20 cellular contexts compared by ENCODE assay signal in genomic region chr2:119248311-119248710, GRCh38. TPM values are rescaled to one million over a fixed set of nuclear protein-coding genes. Genes with fewer than 3 reads are reported as not detected.
DNase-seq lines count a peak whose midpoint lies in the region; ATAC-seq, FAIRE-seq and TF ChIP-seq lines count a peak whose summit lies in the region.
"Had no signal": no experiment of that assay in that cellular context is flagged by ENCODE, and none has a peak within 500 bp of the region (broad histone marks: within the 10 kb centered on the region; RNA-seq: fewer than 3 reads in every experiment).

No MANE protein-coding gene starts in this region.

- TF ChIP-seq EP300 in K562 (IDR thresholded peaks at IDR 0.05; ENCODE audit: low read length), result no peak

- in situ Hi-C loops in K562 (cut with MboI), result no loop called here

- H2AFZ ChIP-seq in K562 (ENCODE audit: low read depth, low read length), result no peak overlapping the region

- 80% methylated on average over 6 of the region's 7 CpGs for WGBS in K562 (ENCODE audit: insufficient coverage, low coverage, missing lambda C conversion rate)

- intact Hi-C loops in MCF 10A (cut with micrococcal nuclease), result no loop called here
- intact Hi-C loops in breast epithelium (cut with DNase I; ENCODE audit: low total_unique reads), result loop anchor here (5.0 kb wide), 1 partner anchor 1314 kb away; no protein-coding TSS in a partner anchor
- intact Hi-C loops in K562 (cut with micrococcal nuclease), result no loop called here

- peaks cover 35% of the 10 kb centered on the region for H3K4me1 Mint-ChIP-seq in MCF 10A (ENCODE audit: insufficient read depth, unreplicated experiment)
- H3K4me1 Mint-ChIP-seq in activated CD8-positive, alpha-beta memory T cell treated with anti-CD3 and anti-CD28 coated beads, Interleukin-2, amount 10 ng/mL, durations not matched to agents 7 days and 5 days, result no peaks in the 10 kb centered on the region
- H3K4me1 Mint-ChIP-seq: stimulated activated memory B cell treated with anti-CD40 and anti-IgM and Interleukin-4, amounts not matched to agents 10 μg/mL and 1 μg/mL and 100 μg/mL, for 72 hours had no signal

- no peak overlapping the region for H3K4me2 ChIP-seq in K562 (ENCODE audit: insufficient read depth, low read length)
- H3K4me2 ChIP-seq: smooth muscle cell had no signal

- POLR2A ChIA-PET in MCF 10A (lab: Yijun Ruan, JAX) (interaction anchor here (0.8 to 1.6 kb wide), 2 partner anchors 8 to 26 kb away, joined by 3 to 5 read pairs; no protein-coding TSS in a partner anchor), K562 (lab: Yijun Ruan, JAX) (no interaction called here)

- H3K4me3 ChIP-seq in breast epithelium (no peak overlapping the region), K562 (no peak overlapping the region)
- H3K4me3 ChIP-seq: mucosa of descending colon, pancreas, smooth muscle cell had no signal

- peaks cover 38% of the 10 kb centered on the region for H3K36me3 Mint-ChIP-seq in MCF 10A (ENCODE audit: insufficient read depth, unreplicated experiment)
- no peaks in the 10 kb centered on the region for H3K36me3 Mint-ChIP-seq in activated CD8-positive, alpha-beta memory T cell treated with anti-CD3 and anti-CD28 coated beads, Interleukin-2, amount 10 ng/mL, durations not matched to agents 7 days and 5 days
- H3K36me3 Mint-ChIP-seq: CD8-positive, alpha-beta T cell had no signal

- H3K9me3 ChIP-seq in breast epithelium (no peaks in the 10 kb centered on the region), K562 (replicated peaks; ENCODE audit: control insufficient read depth, insufficient read depth, low read depth, low read length) (no peaks in the 10 kb centered on the region)
- H3K9me3 ChIP-seq: mucosa of descending colon, pancreas had no signal

- BruUV-seq in MCF 10A (replicated peaks; lab: Mats Ljungman, UMichigan), result no TSS peak
- no TSS peak for BruUV-seq in K562 (replicated peaks; lab: Mats Ljungman, UMichigan)

- FAIRE-seq in K562 (lab: Jason Lieb, UNC), result no peak
- FAIRE-seq: colon, G401.6, pancreas had no signal

- H3K9me3 Mint-ChIP-seq in MCF 10A (ENCODE audit: unreplicated experiment), result no peaks in the 10 kb centered on the region
- H3K9me3 Mint-ChIP-seq in activated CD8-positive, alpha-beta memory T cell treated with anti-CD3 and anti-CD28 coated beads, Interleukin-2, amount 10 ng/mL, durations not matched to agents 7 days and 5 days (ENCODE audit: low read depth), result no peaks in the 10 kb centered on the region
- H3K9me3 Mint-ChIP-seq: CD8-positive, alpha-beta T cell; stimulated activated memory B cell treated with anti-CD40 and anti-IgM and Interleukin-4, amounts not matched to agents 10 μg/mL and 1 μg/mL and 100 μg/mL, for 72 hours had no signal

- H3K27me3 ChIP-seq in breast epithelium (no peaks in the 10 kb centered on the region), K562 (ENCODE audit: control insufficient read depth in 2 of 2, insufficient read depth in 2 of 2, low read length in 2 of 2) (no peaks in the 10 kb centered on the region)
- H3K27me3 ChIP-seq: pancreas had no signal

- H3K4me1 ChIP-seq in breast epithelium (no peaks in the 10 kb centered on the region), K562 (replicated peaks in 1 of 2; ENCODE audit: control insufficient read depth in 2 of 2, insufficient read depth in 2 of 2, low read length in 2 of 2) (peaks cover 0 to 8% of the 10 kb centered on the region in 2 experiments; a peak in 2 of 5 replicates)
- H3K4me1 ChIP-seq: pancreas had no signal

- H3K9ac ChIP-seq in K562 (ENCODE audit: insufficient read depth in 1 of 2, low read depth in 2 of 2, low read length in 2 of 2), result no peak overlapping the region

- TF ChIP-seq CTCF in MCF 10A (IDR thresholded peaks at IDR 0.05; ENCODE audit: unreplicated experiment) (no peak), breast epithelium (IDR thresholded peaks at IDR 0.05) (no peak), K562 (IDR thresholded peaks at IDR 0.05 in 2 of 3, conservative IDR thresholded peaks at IDR 0.05 in 1 of 3; ENCODE audit: insufficient read depth in 2 of 3, low read depth in 1 of 3, low read length in 3 of 3) (no peak)

- TF ChIP-seq RAD21 in K562 (CRISPR knock-in tag; conservative IDR thresholded peaks at IDR 0.05 in 1 of 2, IDR thresholded peaks at IDR 0.05 in 1 of 2), result no peak

- no peaks in the 10 kb centered on the region for H3K9me1 ChIP-seq in K562 (ENCODE audit: control insufficient read depth, insufficient read depth, low read length)

- H3K4me3 Mint-ChIP-seq in MCF 10A (ENCODE audit: unreplicated experiment), result peak overlapping the region; percentile 3
- no peak overlapping the region for H3K4me3 Mint-ChIP-seq in activated CD8-positive, alpha-beta memory T cell treated with anti-CD3 and anti-CD28 coated beads, Interleukin-2, amount 10 ng/mL, durations not matched to agents 7 days and 5 days
- H3K4me3 Mint-ChIP-seq: CD8-positive, alpha-beta T cell; stimulated activated memory B cell treated with anti-CD40 and anti-IgM and Interleukin-4, amounts not matched to agents 10 μg/mL and 1 μg/mL and 100 μg/mL, for 72 hours had no signal

- H4K20me1 ChIP-seq in K562 (replicated peaks; ENCODE audit: control insufficient read depth, insufficient read depth, low read length), result no peaks in the 10 kb centered on the region; the same call in 1 of the 2 replicates

- CTCF ChIA-PET in MCF 10A (lab: Yijun Ruan, JAX) (interaction anchor here (0.6 to 1.5 kb wide), 5 partner anchors 10 to 41 kb away, joined by 3 to 6 read pairs (median 3); no protein-coding TSS in a partner anchor), K562 (lab: Yijun Ruan, JAX; ENCODE audit: low intra/inter-chr PET ratio) (no interaction called here)
- CTCF ChIA-PET in activated CD8-positive, alpha-beta memory T cell treated with anti-CD3 and anti-CD28 coated beads, Interleukin-2, amount 10 ng/mL, durations not matched to agents 7 days and 5 days (lab: Charles Lee), result no interaction called here

- no peak for ATAC-seq in K562
- no peak for ATAC-seq in GM21367 (IDR thresholded peaks at IDR 0.05; ENCODE audit: unreplicated experiment)
- no peak for ATAC-seq in activated CD8-positive, alpha-beta memory T cell treated with anti-CD3 and anti-CD28 coated beads, Interleukin-2, amount 10 ng/mL, durations not matched to agents 7 days and 5 days
- ATAC-seq: CD8-positive, alpha-beta T cell; left cardiac atrium; mucosa of descending colon; pancreas; stimulated activated memory B cell treated with anti-CD40 and anti-IgM and Interleukin-4, amounts not matched to agents 10 μg/mL and 1 μg/mL and 100 μg/mL, for 72 hours had no signal

- no peaks in the 10 kb centered on the region for H3K79me2 ChIP-seq in K562 (ENCODE audit: control insufficient read depth, insufficient read depth, low read length)

- DNase-seq in MCF 10A (ENCODE audit: unreplicated experiment) (peak; percentile 88), breast epithelium (ENCODE audit: low spot score in 2 of 2) (no peak), K562 (ENCODE audit: extremely low read depth in 1 of 4, low spot score in 3 of 4) (no peak), iris pigment epithelial cell (ENCODE audit: low read depth) (peak; percentile 88), NCI-H2227 treated with DMSO at 0.1 percent for 48 hours (lab: John Stamatoyannopoulos, UW) (no peak)
- no peak for DNase-seq in activated CD8-positive, alpha-beta memory T cell treated with anti-CD3 and anti-CD28 coated beads, Interleukin-2, amount 10 ng/mL, durations not matched to agents 7 days and 5 days
- no peak for DNase-seq in effector CD4-positive, alpha-beta T cell
- DNase-seq: CD8-positive, alpha-beta T cell; hippocampal formation; left cardiac atrium; mucosa of descending colon; NCI-H446 treated with DMSO at 0.1 percent for 48 hours; OCI-M1; trophoblast cell had no signal

- H3K27ac ChIP-seq in breast epithelium (no peak overlapping the region), K562 (ENCODE audit: extremely low read depth, low read depth, low read length) (no peak overlapping the region)
- H3K27ac ChIP-seq: pancreas had no signal

- TF ChIP-seq POLR2A in breast epithelium (IDR thresholded peaks at IDR 0.05) (no peak), K562 (conservative IDR thresholded peaks at IDR 0.05) (no peak)

- peak overlapping the region; percentile 77 for H3K27ac Mint-ChIP-seq in MCF 10A (ENCODE audit: low read depth, unreplicated experiment)
- no peak overlapping the region for H3K27ac Mint-ChIP-seq in activated CD8-positive, alpha-beta memory T cell treated with anti-CD3 and anti-CD28 coated beads, Interleukin-2, amount 10 ng/mL, durations not matched to agents 7 days and 5 days
- H3K27ac Mint-ChIP-seq: CD8-positive, alpha-beta T cell; stimulated activated memory B cell treated with anti-CD40 and anti-IgM and Interleukin-4, amounts not matched to agents 10 μg/mL and 1 μg/mL and 100 μg/mL, for 72 hours had no signal

- no peaks in the 10 kb centered on the region for H3K36me3 ChIP-seq in breast epithelium
- peaks cover 79% of the 10 kb centered on the region for H3K36me3 ChIP-seq in K562 (ENCODE audit: control insufficient read depth, insufficient read depth, low read length)
- H3K36me3 ChIP-seq: pancreas had no signal

- H3K27me3 Mint-ChIP-seq in MCF 10A (ENCODE audit: insufficient read depth, unreplicated experiment), result no peaks in the 10 kb centered on the region
- no peaks in the 10 kb centered on the region for H3K27me3 Mint-ChIP-seq in activated CD8-positive, alpha-beta memory T cell treated with anti-CD3 and anti-CD28 coated beads, Interleukin-2, amount 10 ng/mL, durations not matched to agents 7 days and 5 days
- H3K27me3 Mint-ChIP-seq: stimulated activated memory B cell treated with anti-CD40 and anti-IgM and Interleukin-4, amounts not matched to agents 10 μg/mL and 1 μg/mL and 100 μg/mL, for 72 hours had no signal

RNA-seq across cellular contexts. Expression of gene STEAP3, which starts 24.7 kb away (rescaled TPM):
- total RNA-seq in MCF 10A (2022) (23.8 and 25.0 TPM in 2 replicates), breast epithelium (10 to 100 TPM; 11.2 to 52.2 (median 49.8) TPM), K562 (2014; rRNA removed) (15.6 and 23.7 TPM in 2 replicates), K562 (2014; rRNA removed; fragmentation: Illumina TruSeq; extraction: Trizol) (8.2 and 9.0 TPM in 2 replicates), K562 (2015; rRNA removed; fragmentation: Illumina TruSeq; extraction: Trizol) (8.5 and 8.6 TPM in 2 replicates), K562 (2021) (29.8 and 31.6 TPM in 2 replicates)
- 18.0 and 37.0 TPM in 2 replicates for total RNA-seq in K562 (2011; cell fraction: chromatin; rRNA removed; ENCODE audit: low replicate concordance)
- 43.3 and 45.4 TPM in 2 replicates for total RNA-seq in K562 (2011; cell fraction: nucleolus; rRNA removed)
- 33.7 and 37.0 TPM in 2 replicates for total RNA-seq in K562 (2011; cell fraction: nucleoplasm; rRNA removed)
- polyA plus RNA-seq in K562 (2011; rRNA removed) (7.7 and 11.7 TPM in 2 replicates), K562 (2014; fragmentation: Illumina TruSeq; extraction: Trizol) (18.2 and 22.3 TPM in 2 replicates), K562 (2014; fragmentation: Nextera tagmentation; extraction: Ambion mirVana) (1 to 10 TPM; 1.8 to 3.0 TPM), K562 (2014; rRNA removed) (12.7 and 12.8 TPM in 2 replicates)
- polyA plus RNA-seq in K562 (2011; cell fraction: cytosol; rRNA removed), result 7.0 and 19.8 TPM in 2 replicates
- polyA plus RNA-seq in K562 (2011; cell fraction: nucleus; rRNA removed), result 14.1 and 32.9 TPM in 2 replicates
- 14.0 and 22.8 TPM in 2 replicates for polyA plus RNA-seq in K562 (2012)
- 8.4 and 10.0 TPM in 2 replicates for polyA minus RNA-seq in K562 (2011; rRNA and poly(A)+ RNA removed)
- 13.9 and 18.9 TPM in 2 replicates for polyA minus RNA-seq in K562 (2011; cell fraction: cytosol; rRNA and poly(A)+ RNA removed)
- polyA minus RNA-seq in K562 (2011; cell fraction: nucleus; rRNA and poly(A)+ RNA removed), result 8.2 and 11.4 TPM in 2 replicates
- total RNA-seq in activated CD8-positive, alpha-beta memory T cell treated with anti-CD3 and anti-CD28 coated beads, Interleukin-2, amount 10 ng/mL, durations not matched to agents 7 days and 5 days, result under 1 TPM; 0.15 to 0.68 TPM
- total RNA-seq: CD8-positive, alpha-beta T cell had no signal

Comparison
In these comparisons a context has a peak if more than half of its experiments do, and no peak if none do; other contexts are left out.
1. DNase-seq: peak in MCF 10A (single experiment) and iris pigment epithelial cell (single experiment); none in breast epithelium (0 of 2), K562 (0 of 4), activated CD8-positive, alpha-beta memory T cell treated with anti-CD3 and anti-CD28 coated beads, Interleukin-2, amount 10 ng/mL, durations not matched to agents 7 days and 5 days (single experiment), NCI-H2227 treated with DMSO at 0.1 percent for 48 hours (single experiment) and effector CD4-positive, alpha-beta T cell (single experiment).
2. RNA of gene STEAP3, which starts 24.7 kb away (total RNA-seq): 11.2 to 52.2 TPM in breast epithelium, 23.8 to 25.0 TPM in MCF 10A and 8.2 to 45.4 TPM in K562; 0.15 to 0.68 TPM in activated CD8-positive, alpha-beta memory T cell treated with anti-CD3 and anti-CD28 coated beads, Interleukin-2, amount 10 ng/mL, durations not matched to agents 7 days and 5 days; every median in the first group is over 4 times any median in the second.